Comparison of ENCODE assay signal across 10 cellular contexts in genomic region chr4:54230479-54231418, GRCh38. TPM values are rescaled to one million over a fixed set of nuclear protein-coding genes. Genes with fewer than 3 reads are reported as not detected.
DNase-seq lines count a peak whose midpoint lies in the region; TF ChIP-seq lines count a peak whose summit lies in the region.
"Had no signal": no experiment of that assay in that cellular context is flagged by ENCODE, and none has a peak within 500 bp of the region (broad histone marks: within the 10 kb centered on the region; RNA-seq: fewer than 3 reads in every experiment).

No MANE protein-coding gene starts in this region.

- H3K4me3 ChIP-seq in BJ (ENCODE audit: low read depth, low read length) (peak overlapping the region; percentile 92), MG63 (peak overlapping the region; percentile 65), esophagus squamous epithelium (peak overlapping the region; percentile 36 to 79 (median 60)), MM.1S (ENCODE audit: low read length) (no peak overlapping the region)
- H3K4me3 ChIP-seq: body of pancreas had no signal

- no peaks in the 10 kb centered on the region for H4K20me1 ChIP-seq in MM.1S (ENCODE audit: insufficient read depth, low read length)

- DNase-seq in BJ (ENCODE audit: low read depth) (no peak), MG63 (peak; percentile 82), esophagus squamous epithelium (lab: John Stamatoyannopoulos, UW) (no peak), MM.1S (no peak), amygdala (lab: John Stamatoyannopoulos, UW) (no peak), substantia nigra (lab: John Stamatoyannopoulos, UW) (no peak)
- no peak for DNase-seq in activated CD4-positive, CD25-positive, alpha-beta regulatory T cell (lab: John Stamatoyannopoulos, UW)
- DNase-seq: NCI-H1930 had no signal

- no peaks in the 10 kb centered on the region for H3K9me2 ChIP-seq in MM.1S (replicated peaks; ENCODE audit: insufficient read depth, low read length)

- peaks cover 37% of the 10 kb centered on the region for H3K4me1 Mint-ChIP-seq in nephron

- peak overlapping the region; percentile 88 to 91 (median 88) for H3K27ac ChIP-seq in esophagus squamous epithelium
- H3K27ac ChIP-seq in MM.1S (ENCODE audit: low read length), result no peak overlapping the region
- no peak overlapping the region for H3K27ac ChIP-seq in substantia nigra (ENCODE audit: low read depth, low read length, poor library complexity, severe bottlenecking)

- H3K4me2 ChIP-seq in MM.1S (ENCODE audit: low read depth, low read length), result no peak overlapping the region

- 0 to 2% methylated on average over 17 to 20 of the region's 63 CpGs for WGBS in esophagus squamous epithelium, 2 donors

- H3K9me3 Mint-ChIP-seq in nephron, result peaks cover 3% of the 10 kb centered on the region

- no peak overlapping the region for H2AFZ ChIP-seq in MM.1S (ENCODE audit: low read length)

- H3K36me3 ChIP-seq in BJ (ENCODE audit: control insufficient read depth, insufficient read depth, low read length), result peaks cover 10% of the 10 kb centered on the region; the same call in 1 of the 2 replicates
- H3K36me3 ChIP-seq in MG63, result peaks cover 11% of the 10 kb centered on the region
- H3K36me3 ChIP-seq in esophagus squamous epithelium, result no peaks in the 10 kb centered on the region
- H3K36me3 ChIP-seq in MM.1S (replicated peaks; ENCODE audit: insufficient read depth, low read length), result no peaks in the 10 kb centered on the region

- H3K9me3 ChIP-seq in MG63 (peaks cover 5% of the 10 kb centered on the region; the same call in 1 of the 2 replicates), esophagus squamous epithelium (no peaks in the 10 kb centered on the region), MM.1S (replicated peaks; ENCODE audit: insufficient read depth, low read length) (no peaks in the 10 kb centered on the region)
- H3K9me3 ChIP-seq: body of pancreas had no signal

- TF ChIP-seq POLR2A in esophagus squamous epithelium (IDR thresholded peaks at IDR 0.05), result peak in 2 of 4 donors; percentile 34 to 39

- H3K79me2 ChIP-seq in MM.1S (ENCODE audit: low read length), result no peaks in the 10 kb centered on the region

- H3K27me3 ChIP-seq in BJ (ENCODE audit: control insufficient read depth, insufficient read depth, low read length) (no peaks in the 10 kb centered on the region), MG63 (no peaks in the 10 kb centered on the region), esophagus squamous epithelium (peaks cover 0 to 96% (median 37%) of the 10 kb centered on the region in 4 donors), MM.1S (replicated peaks; ENCODE audit: insufficient read depth, low read length) (peaks cover 60% of the 10 kb centered on the region)

- H3K4me1 ChIP-seq in esophagus squamous epithelium (peaks cover 40 to 94% (median 64%) of the 10 kb centered on the region in 3 donors), MM.1S (ENCODE audit: low read length) (0 out of 2 replicates have a peak, but pooled peaks cover 3% of the 10 kb centered on the region)

- POLR2A ChIA-PET in BJ (lab: Charles Lee), result no interaction called here

- TF ChIP-seq CTCF in BJ (IDR thresholded peaks at IDR 0.05; ENCODE audit: insufficient read depth, low read depth, low read length), result no peak
- no peak for TF ChIP-seq CTCF in esophagus squamous epithelium (IDR thresholded peaks at IDR 0.05)
- no peak for TF ChIP-seq CTCF in nephron (IDR thresholded peaks at IDR 0.05; ENCODE audit: unreplicated experiment in 3 of 3)
- no peak for TF ChIP-seq CTCF in MM.1S (IDR thresholded peaks at IDR 0.05; ENCODE audit: low read length)

- H3K4me3 Mint-ChIP-seq in nephron, result peak overlapping the region; percentile 92 to 95 (median 95)

- H3K27ac Mint-ChIP-seq in nephron, result peak overlapping the region; percentile 93 to 99 (median 98)

- no peak overlapping the region for H3K9ac ChIP-seq in MM.1S (ENCODE audit: low read length)

- intact Hi-C loops in esophagus squamous epithelium (cut with DNase I), result loop anchor here (10.0 kb wide), 2 partner anchors 1036 to 1856 kb away; no protein-coding TSS in a partner anchor

- H3K36me3 Mint-ChIP-seq in nephron (ENCODE audit: low read depth), result peaks cover 43% of the 10 kb centered on the region

- H3K27me3 Mint-ChIP-seq in nephron (ENCODE audit: low read depth), result peaks cover 83% of the 10 kb centered on the region

- no peaks in the 10 kb centered on the region for H3F3A ChIP-seq in MM.1S (ENCODE audit: insufficient read depth, low read length)

- CTCF ChIA-PET in BJ (lab: Yijun Ruan, JAX), result interaction anchor here (1.4 to 5.5 kb wide), 6 partner anchors 11 to 1216 kb away, joined by 3 to 57 read pairs (median 18); no protein-coding TSS in a partner anchor

RNA-seq across cellular contexts. Expression of gene PDGFRA, which starts 1.7 kb away (rescaled TPM):
- 90.5 and 129 TPM in 2 replicates for polyA plus RNA-seq in BJ (2011; rRNA removed)
- 84.9 and 119 TPM in 2 replicates for polyA minus RNA-seq in BJ (2011; rRNA and poly(A)+ RNA removed)
- total RNA-seq in MG63 (2014; rRNA removed; shearing (Covaris generic); ENCODE audit: low replicate concordance), result 118 and 133 TPM in 2 replicates
- 10 to 100 TPM; 10.8 to 81.8 (median 28.3) TPM for total RNA-seq in esophagus squamous epithelium

Comparison
In these comparisons a context has a peak if more than half of its experiments do, and no peak if none do; other contexts are left out.
1. H3K27ac ChIP-seq: peak in esophagus squamous epithelium (4 of 4); none in MM.1S (single experiment) and substantia nigra (single experiment).